11 cellular contexts compared by ENCODE assay signal in genomic region chr4:576245-576821, GRCh38. TPM values are rescaled to one million over a fixed set of nuclear protein-coding genes. Genes with fewer than 3 reads are reported as not detected.
DNase-seq lines count a peak whose midpoint lies in the region; ATAC-seq, FAIRE-seq and TF ChIP-seq lines count a peak whose summit lies in the region.
"Had no signal": no experiment of that assay in that cellular context is flagged by ENCODE, and none has a peak within 500 bp of the region (broad histone marks: within the 10 kb centered on the region; RNA-seq: fewer than 3 reads in every experiment).

A gene with protein sequence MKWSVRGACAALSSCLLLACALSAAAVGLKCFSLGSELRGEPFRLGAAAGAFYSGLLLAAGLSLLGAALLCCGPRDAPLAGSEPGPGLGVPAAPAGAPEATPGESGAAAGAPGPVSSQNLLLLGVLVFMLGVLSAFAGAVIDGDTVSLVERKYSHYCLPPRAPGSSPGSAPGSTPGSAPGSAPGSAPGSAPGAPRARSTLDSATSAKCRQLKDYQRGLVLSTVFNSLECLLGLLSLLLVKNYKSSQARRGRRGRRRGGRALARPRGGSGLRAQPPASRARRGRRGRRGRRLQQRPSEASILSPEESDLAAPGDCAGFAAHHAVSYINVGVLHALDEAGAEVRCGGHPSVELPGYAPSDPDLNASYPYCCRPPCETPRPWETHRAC (minus strand): TSS chr4:576295. CDS start chr4:576062, 233 bp downstream.

- H3K36me3 ChIP-seq in cardiac muscle cell (no peaks in the 10 kb centered on the region), suprapubic skin (no peaks in the 10 kb centered on the region), pancreas (no peaks in the 10 kb centered on the region)
- H3K36me3 ChIP-seq: Peyer's patch had no signal

- H3K27ac ChIP-seq in cardiac muscle cell, result no peak within 1 kb of the TSS
- H3K27ac ChIP-seq in suprapubic skin, result peak within 1 kb of the TSS; percentile 56
- H3K27ac ChIP-seq in pancreas, result no peak within 1 kb of the TSS
- H3K27ac ChIP-seq: epithelial cell of prostate, Peyer's patch had no signal

- in situ Hi-C loops in GM13976 (cut with MboI; ENCODE audit: low sequenced_read_pairs, unreplicated experiment), result no loop called here

- H3K27ac Mint-ChIP-seq in WTC11, result no peak within 1 kb of the TSS

- TF ChIP-seq EP300 in suprapubic skin (IDR thresholded peaks at IDR 0.05), result no peak

- DNase-seq in cardiac muscle cell (ENCODE audit: low read depth in 1 of 2, low spot score in 1 of 2) (no peak), left cardiac atrium (no peak), WTC11 (ENCODE audit: low spot score) (peak; percentile 55), suprapubic skin (ENCODE audit: low spot score in 2 of 2) (no peak), pancreas (no peak), GM13976 (ENCODE audit: low spot score) (no peak)
- DNase-seq: DMS79 had no signal

- ATAC-seq in left cardiac atrium, result no peak
- ATAC-seq in WTC11, result peak; percentile 18; the same call in 1 of the 2 replicates
- no peak for ATAC-seq in pancreas
- no peak for ATAC-seq in HG03045 (IDR thresholded peaks at IDR 0.05; ENCODE audit: unreplicated experiment)

- peak within 1 kb of the TSS; percentile 12 for H3K4me3 ChIP-seq in cardiac muscle cell
- H3K4me3 ChIP-seq in iPS-11a (ENCODE audit: low read depth, low read length), result peak within 1 kb of the TSS; percentile 59
- peak within 1 kb of the TSS; percentile 49 for H3K4me3 ChIP-seq in suprapubic skin
- no peak within 1 kb of the TSS for H3K4me3 ChIP-seq in pancreas

- peaks cover 96% of the 10 kb centered on the region for H3K27me3 ChIP-seq in cardiac muscle cell
- peaks cover 85% of the 10 kb centered on the region for H3K27me3 ChIP-seq in suprapubic skin
- H3K27me3 ChIP-seq in pancreas, result peaks cover 5 to 17% (median 9%) of the 10 kb centered on the region in 4 donors

- POLR2A ChIA-PET in WTC11 (lab: Charles Lee), result interaction anchor here (0.6 kb wide), 1 partner anchor 442 kb away, joined by 3 read pairs; no protein-coding TSS in a partner anchor

- WGBS in suprapubic skin, result 0% methylated on average over 17 of the region's 60 CpGs
- 0 to 3% methylated on average over 12 to 56 of the region's 60 CpGs for WGBS in pancreas, 2 donors

- TF ChIP-seq CTCF in cardiac muscle cell (IDR thresholded peaks at IDR 0.05; ENCODE audit: low read depth, low read length) (no peak), WTC11 (IDR thresholded peaks at IDR 0.05) (no peak), suprapubic skin (IDR thresholded peaks at IDR 0.05) (no peak), pancreas (IDR thresholded peaks at IDR 0.05) (no peak), GM13976 (IDR thresholded peaks at IDR 0.05; ENCODE audit: borderline replicate concordance, control extremely low read depth, extremely low read depth, insufficient read depth, missing control alignments) (no peak)

- intact Hi-C loops in left cardiac atrium (cut with DNase I), result no loop called here
- intact Hi-C loops in pancreas (cut with DNase I), result no loop called here

- TF ChIP-seq POLR2A in suprapubic skin (IDR thresholded peaks at IDR 0.05), result no peak

- H3K4me1 ChIP-seq in cardiac muscle cell (ENCODE audit: low read depth) (peaks cover 3% of the 10 kb centered on the region), suprapubic skin (peaks cover 33% of the 10 kb centered on the region), pancreas (no peaks in the 10 kb centered on the region)

- H3K4me1 Mint-ChIP-seq in WTC11, result peaks cover 25% of the 10 kb centered on the region

- H3K4me3 Mint-ChIP-seq in WTC11, result peak within 1 kb of the TSS; percentile 88

- no peaks in the 10 kb centered on the region for H3K9me3 ChIP-seq in cardiac muscle cell (ENCODE audit: low read depth)
- H3K9me3 ChIP-seq in suprapubic skin, result no peaks in the 10 kb centered on the region
- no peaks in the 10 kb centered on the region for H3K9me3 ChIP-seq in pancreas

- no peaks in the 10 kb centered on the region for H3K9me3 Mint-ChIP-seq in WTC11

- peaks cover 85% of the 10 kb centered on the region for H3K27me3 Mint-ChIP-seq in WTC11 (ENCODE audit: low read depth)

- H3K36me3 Mint-ChIP-seq in WTC11, result no peaks in the 10 kb centered on the region

- FAIRE-seq in pancreas (lab: Jason Lieb, UNC), result no peak

- CTCF ChIA-PET in WTC11 (lab: Charles Lee), result interaction anchor here (1.8 to 2.1 kb wide), 2 partner anchors 27 to 107 kb away, joined by 7 to 8 read pairs; no protein-coding TSS in a partner anchor

TF ChIP-seq in WTC11, 78 proteins besides CTCF, POLR2A, EP300 and RAD21 (continues in another document):
- TF ChIP-seq, protein P1, sequence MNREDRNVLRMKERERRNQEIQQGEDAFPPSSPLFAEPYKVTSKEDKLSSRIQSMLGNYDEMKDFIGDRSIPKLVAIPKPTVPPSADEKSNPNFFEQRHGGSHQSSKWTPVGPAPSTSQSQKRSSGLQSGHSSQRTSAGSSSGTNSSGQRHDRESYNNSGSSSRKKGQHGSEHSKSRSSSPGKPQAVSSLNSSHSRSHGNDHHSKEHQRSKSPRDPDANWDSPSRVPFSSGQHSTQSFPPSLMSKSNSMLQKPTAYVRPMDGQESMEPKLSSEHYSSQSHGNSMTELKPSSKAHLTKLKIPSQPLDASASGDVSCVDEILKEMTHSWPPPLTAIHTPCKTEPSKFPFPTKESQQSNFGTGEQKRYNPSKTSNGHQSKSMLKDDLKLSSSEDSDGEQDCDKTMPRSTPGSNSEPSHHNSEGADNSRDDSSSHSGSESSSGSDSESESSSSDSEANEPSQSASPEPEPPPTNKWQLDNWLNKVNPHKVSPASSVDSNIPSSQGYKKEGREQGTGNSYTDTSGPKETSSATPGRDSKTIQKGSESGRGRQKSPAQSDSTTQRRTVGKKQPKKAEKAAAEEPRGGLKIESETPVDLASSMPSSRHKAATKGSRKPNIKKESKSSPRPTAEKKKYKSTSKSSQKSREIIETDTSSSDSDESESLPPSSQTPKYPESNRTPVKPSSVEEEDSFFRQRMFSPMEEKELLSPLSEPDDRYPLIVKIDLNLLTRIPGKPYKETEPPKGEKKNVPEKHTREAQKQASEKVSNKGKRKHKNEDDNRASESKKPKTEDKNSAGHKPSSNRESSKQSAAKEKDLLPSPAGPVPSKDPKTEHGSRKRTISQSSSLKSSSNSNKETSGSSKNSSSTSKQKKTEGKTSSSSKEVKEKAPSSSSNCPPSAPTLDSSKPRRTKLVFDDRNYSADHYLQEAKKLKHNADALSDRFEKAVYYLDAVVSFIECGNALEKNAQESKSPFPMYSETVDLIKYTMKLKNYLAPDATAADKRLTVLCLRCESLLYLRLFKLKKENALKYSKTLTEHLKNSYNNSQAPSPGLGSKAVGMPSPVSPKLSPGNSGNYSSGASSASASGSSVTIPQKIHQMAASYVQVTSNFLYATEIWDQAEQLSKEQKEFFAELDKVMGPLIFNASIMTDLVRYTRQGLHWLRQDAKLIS (CRISPR knock-in tag; IDR thresholded peaks at IDR 0.05; ENCODE audit: borderline replicate concordance), result no peak
- no peak for TF ChIP-seq NR3C1 (CRISPR knock-in tag; conservative IDR thresholded peaks at IDR 0.05; ENCODE audit: low read depth)
- TF ChIP-seq, protein P2, sequence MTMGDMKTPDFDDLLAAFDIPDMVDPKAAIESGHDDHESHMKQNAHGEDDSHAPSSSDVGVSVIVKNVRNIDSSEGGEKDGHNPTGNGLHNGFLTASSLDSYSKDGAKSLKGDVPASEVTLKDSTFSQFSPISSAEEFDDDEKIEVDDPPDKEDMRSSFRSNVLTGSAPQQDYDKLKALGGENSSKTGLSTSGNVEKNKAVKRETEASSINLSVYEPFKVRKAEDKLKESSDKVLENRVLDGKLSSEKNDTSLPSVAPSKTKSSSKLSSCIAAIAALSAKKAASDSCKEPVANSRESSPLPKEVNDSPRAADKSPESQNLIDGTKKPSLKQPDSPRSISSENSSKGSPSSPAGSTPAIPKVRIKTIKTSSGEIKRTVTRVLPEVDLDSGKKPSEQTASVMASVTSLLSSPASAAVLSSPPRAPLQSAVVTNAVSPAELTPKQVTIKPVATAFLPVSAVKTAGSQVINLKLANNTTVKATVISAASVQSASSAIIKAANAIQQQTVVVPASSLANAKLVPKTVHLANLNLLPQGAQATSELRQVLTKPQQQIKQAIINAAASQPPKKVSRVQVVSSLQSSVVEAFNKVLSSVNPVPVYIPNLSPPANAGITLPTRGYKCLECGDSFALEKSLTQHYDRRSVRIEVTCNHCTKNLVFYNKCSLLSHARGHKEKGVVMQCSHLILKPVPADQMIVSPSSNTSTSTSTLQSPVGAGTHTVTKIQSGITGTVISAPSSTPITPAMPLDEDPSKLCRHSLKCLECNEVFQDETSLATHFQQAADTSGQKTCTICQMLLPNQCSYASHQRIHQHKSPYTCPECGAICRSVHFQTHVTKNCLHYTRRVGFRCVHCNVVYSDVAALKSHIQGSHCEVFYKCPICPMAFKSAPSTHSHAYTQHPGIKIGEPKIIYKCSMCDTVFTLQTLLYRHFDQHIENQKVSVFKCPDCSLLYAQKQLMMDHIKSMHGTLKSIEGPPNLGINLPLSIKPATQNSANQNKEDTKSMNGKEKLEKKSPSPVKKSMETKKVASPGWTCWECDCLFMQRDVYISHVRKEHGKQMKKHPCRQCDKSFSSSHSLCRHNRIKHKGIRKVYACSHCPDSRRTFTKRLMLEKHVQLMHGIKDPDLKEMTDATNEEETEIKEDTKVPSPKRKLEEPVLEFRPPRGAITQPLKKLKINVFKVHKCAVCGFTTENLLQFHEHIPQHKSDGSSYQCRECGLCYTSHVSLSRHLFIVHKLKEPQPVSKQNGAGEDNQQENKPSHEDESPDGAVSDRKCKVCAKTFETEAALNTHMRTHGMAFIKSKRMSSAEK (CRISPR knock-in tag; IDR thresholded peaks at IDR 0.05; ENCODE audit: borderline replicate concordance), result no peak

RNA-seq across cellular contexts. Expression of the gene that starts here (rescaled TPM):
- not detected in 2 replicates for total RNA-seq in cardiac muscle cell
- polyA plus RNA-seq in cardiac muscle cell, result not detected in 2 replicates
- not detected for total RNA-seq in left cardiac atrium
- 0.14 to 0.31 TPM (median 0.16 TPM) in 3 replicates for total RNA-seq in WTC11 (2021)
- total RNA-seq in suprapubic skin, result 1 to 10 TPM in 3 of 4 donors, under 1 TPM in 1; 0.40 to 8.7 (median 3.5) TPM
- under 1 TPM in 4 of 6 donors, not detected in 2; 0.04 to 0.34 (median 0.21) TPM for total RNA-seq in pancreas
- under 1 TPM; 0.23 to 0.35 TPM for polyA plus RNA-seq in pancreas
- total RNA-seq: Peyer's patch had no signal

Comparison
In these comparisons a context has a peak if more than half of its experiments do, and no peak if none do; other contexts are left out.
1. Peak in DNase-seq and ATAC-seq in WTC11; RNA of the gene not detected or under 1 TPM.
2. H3K4me3 ChIP-seq: peak in cardiac muscle cell (single experiment), iPS-11a (single experiment) and suprapubic skin (single experiment); none in pancreas (0 of 4).